In the genomic region with DNA sequence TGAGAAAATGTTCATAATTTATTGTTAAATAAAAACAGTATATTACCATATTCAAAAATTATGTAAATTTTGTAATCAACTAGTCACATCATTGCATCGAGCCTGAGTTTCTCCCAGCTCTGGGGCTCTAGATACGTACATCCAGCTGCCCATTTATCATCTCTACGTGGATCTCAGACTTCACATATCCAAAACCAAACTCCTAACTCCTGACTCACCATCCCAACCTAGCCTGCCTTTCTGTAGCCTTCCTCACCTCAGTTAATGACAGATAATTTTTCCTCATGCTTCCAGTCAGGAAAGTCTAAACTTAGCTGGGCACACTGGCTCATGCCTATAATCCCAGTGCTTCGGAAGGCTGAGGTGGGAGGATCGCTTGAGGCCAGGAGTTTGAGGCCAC, we compare ENCODE assay signal across 17 cellular contexts.
DNase-seq lines count a peak whose midpoint lies in the region; ATAC-seq and TF ChIP-seq lines count a peak whose summit lies in the region.
"Had no signal": no experiment of that assay in that cellular context is flagged by ENCODE, and none has a peak within 500 bp of the region (broad histone marks: within the 10 kb centered on the region; RNA-seq: fewer than 3 reads in every experiment).

No MANE protein-coding gene starts in this region.

- H3K4me3 ChIP-seq in BLaER1, result no peak overlapping the region
- no peak overlapping the region for H3K4me3 ChIP-seq in upper lobe of right lung
- H3K4me3 ChIP-seq: GM23338 had no signal

- peak overlapping the region; percentile 11 for H3K27ac Mint-ChIP-seq in activated T-helper 2 cell treated with anti-CD3 and anti-CD28 coated beads, Interferon-gamma antibody, Interleukin-2, Interleukin-4, amounts not matched to agents 10 μg/mL and 5 μg/mL and 100 μg/mL, durations not matched to agents 14 hours and 24 hours and 36 hours
- H3K27ac Mint-ChIP-seq: B cell; CD4-positive, alpha-beta memory T cell; H9 had no signal

- H3K4me2 ChIP-seq in BLaER1, result peak overlapping the region; percentile 40
- H3K4me2 ChIP-seq: GM23338 had no signal

- H3K9me3 Mint-ChIP-seq in activated T-helper 2 cell treated with anti-CD3 and anti-CD28 coated beads, Interferon-gamma antibody, Interleukin-2, Interleukin-4, amounts not matched to agents 10 μg/mL and 5 μg/mL and 100 μg/mL, durations not matched to agents 14 hours and 24 hours and 36 hours, result no peaks in the 10 kb centered on the region
- H3K9me3 Mint-ChIP-seq: GM23338, H9 had no signal

- no peak overlapping the region for H3K9ac ChIP-seq in BLaER1

- H4K20me1 ChIP-seq in BLaER1, result no peaks in the 10 kb centered on the region

- intact Hi-C loops in activated T-helper 2 cell treated with anti-CD3 and anti-CD28 coated beads, Interferon-gamma antibody, Interleukin-2, Interleukin-4, amounts not matched to agents 10 μg/mL and 5 μg/mL and 100 μg/mL, durations not matched to agents 14 hours and 24 hours and 36 hours (cut with micrococcal nuclease), result no loop called here
- intact Hi-C loops in upper lobe of right lung (cut with DNase I), result no loop called here

- H3K27ac ChIP-seq in BLaER1 (no peak overlapping the region), upper lobe of right lung (no peak overlapping the region)
- H3K27ac ChIP-seq: 22Rv1 had no signal

- H3K36me3 ChIP-seq in BLaER1 (no peaks in the 10 kb centered on the region), upper lobe of right lung (no peaks in the 10 kb centered on the region)

- no peaks in the 10 kb centered on the region for H3K36me3 Mint-ChIP-seq in activated T-helper 2 cell treated with anti-CD3 and anti-CD28 coated beads, Interferon-gamma antibody, Interleukin-2, Interleukin-4, amounts not matched to agents 10 μg/mL and 5 μg/mL and 100 μg/mL, durations not matched to agents 14 hours and 24 hours and 36 hours (ENCODE audit: low read depth)
- H3K36me3 Mint-ChIP-seq: CD4-positive, alpha-beta memory T cell had no signal

- H3K4me1 ChIP-seq in BLaER1 (peaks cover 12% of the 10 kb centered on the region), upper lobe of right lung (peaks cover 6% of the 10 kb centered on the region)

- peaks cover 17% of the 10 kb centered on the region for H3K27me3 Mint-ChIP-seq in activated T-helper 2 cell treated with anti-CD3 and anti-CD28 coated beads, Interferon-gamma antibody, Interleukin-2, Interleukin-4, amounts not matched to agents 10 μg/mL and 5 μg/mL and 100 μg/mL, durations not matched to agents 14 hours and 24 hours and 36 hours (ENCODE audit: low read depth)

- TF ChIP-seq CTCF in upper lobe of right lung (IDR thresholded peaks at IDR 0.05), result no peak

- DNase-seq in NCI-H226 (peak; percentile 78), upper lobe of right lung (no peak)
- DNase-seq in activated T-helper 2 cell treated with anti-CD3 and anti-CD28 coated beads, Interferon-gamma antibody, Interleukin-2, Interleukin-4, amounts not matched to agents 10 μg/mL and 5 μg/mL and 100 μg/mL, durations not matched to agents 14 hours and 24 hours and 36 hours (ENCODE audit: low spot score), result no peak
- no peak for DNase-seq in stimulated activated CD4-positive, alpha-beta T cell treated with anti-CD3 and anti-CD28 coated beads, Interleukin-15, amount 100 ng/mL, for 24 hours
- DNase-seq: C1 segment of cervical spinal cord; Calu3; CD4-positive, alpha-beta memory T cell; COR-L47; DMS53; DMS79 treated with DMSO at 0.1 percent for 48 hours; GF-D8; H9 had no signal

- no peak overlapping the region for H3K4me3 Mint-ChIP-seq in activated T-helper 2 cell treated with anti-CD3 and anti-CD28 coated beads, Interferon-gamma antibody, Interleukin-2, Interleukin-4, amounts not matched to agents 10 μg/mL and 5 μg/mL and 100 μg/mL, durations not matched to agents 14 hours and 24 hours and 36 hours (ENCODE audit: low read depth)
- H3K4me3 Mint-ChIP-seq: B cell; CD4-positive, alpha-beta memory T cell; GM23338; H9 had no signal

- ATAC-seq in upper lobe of right lung (no peak), GM18520 (IDR thresholded peaks at IDR 0.05; ENCODE audit: unreplicated experiment) (no peak)

- H3K9me3 ChIP-seq in BLaER1 (no peaks in the 10 kb centered on the region), upper lobe of right lung (no peaks in the 10 kb centered on the region)

- H3K27me3 ChIP-seq in BLaER1 (no peaks in the 10 kb centered on the region), upper lobe of right lung (no peaks in the 10 kb centered on the region)

- H3K4me1 Mint-ChIP-seq in activated T-helper 2 cell treated with anti-CD3 and anti-CD28 coated beads, Interferon-gamma antibody, Interleukin-2, Interleukin-4, amounts not matched to agents 10 μg/mL and 5 μg/mL and 100 μg/mL, durations not matched to agents 14 hours and 24 hours and 36 hours (ENCODE audit: low read depth), result no peaks in the 10 kb centered on the region
- H3K4me1 Mint-ChIP-seq: B cell; CD4-positive, alpha-beta memory T cell had no signal
